19 cellular contexts compared by ENCODE assay signal in genomic region chr13:98966019-98966418, GRCh38.
"Had no signal": no experiment of that assay in that cellular context is flagged by ENCODE, and none has a peak within 500 bp of the region (broad histone marks: within the 10 kb centered on the region; RNA-seq: fewer than 3 reads in every experiment).

No MANE protein-coding gene starts in this region.

- H3K9me3 Mint-ChIP-seq: mesothelial cell of epicardium, natural killer cell, neural progenitor cell had no signal

- H3K27ac Mint-ChIP-seq: mesothelial cell of epicardium, natural killer cell, neural progenitor cell, progenitor cell of endocrine pancreas had no signal

- H3K36me3 ChIP-seq: neural progenitor cell, ovary, tibial artery, upper lobe of right lung had no signal

- DNase-seq: central memory CD4-positive, alpha-beta T cell; effector CD8-positive, alpha-beta T cell; kidney; left cardiac atrium; mammary epithelial cell; natural killer cell; ovary; right cardiac atrium; small intestine; stimulated activated CD4-positive, alpha-beta T cell treated with anti-CD3 and anti-CD28 coated beads, Interleukin-12 subunit alpha, Interleukin-12 subunit beta, amount 100 ng/mL, for 4 hours; stimulated activated CD4-positive, alpha-beta T cell treated with anti-CD3 and anti-CD28 coated beads, Interleukin-2, amount 100 ng/mL, for 48 hours; stimulated activated naive CD4-positive, alpha-beta T cell treated with Interleukin-2 at 50 U/mL for 16 hours; tibial artery; upper lobe of right lung had no signal

- ATAC-seq: esophagus mucosa, left cardiac atrium, natural killer cell, right cardiac atrium, upper lobe of right lung had no signal

- H3K36me3 Mint-ChIP-seq: mesothelial cell of epicardium, natural killer cell, neural progenitor cell had no signal

- H3K27ac ChIP-seq: coronary artery, neural progenitor cell, ovary, tibial artery, upper lobe of right lung had no signal

- H3K4me1 ChIP-seq: neural progenitor cell had no signal

- H3K9me3 ChIP-seq: ovary, tibial artery, upper lobe of right lung had no signal

- H3K4me3 Mint-ChIP-seq: mesothelial cell of epicardium, natural killer cell, neural progenitor cell had no signal

- H3K27me3 ChIP-seq: neural progenitor cell, ovary, tibial artery, upper lobe of right lung had no signal

- H3K4me3 ChIP-seq: coronary artery, neural progenitor cell, ovary, tibial artery, upper lobe of right lung had no signal
